ENCODE assay signal across 14 cellular contexts in genomic region chr1:81471255-81471654, GRCh38.
DNase-seq lines count a peak whose midpoint lies in the region; ATAC-seq, FAIRE-seq and TF ChIP-seq lines count a peak whose summit lies in the region.
"Had no signal": no experiment of that assay in that cellular context is flagged by ENCODE, and none has a peak within 500 bp of the region (broad histone marks: within the 10 kb centered on the region; RNA-seq: fewer than 3 reads in every experiment).

No MANE protein-coding gene starts in this region.

- no TSS peak for BruUV-seq in PC-9 (replicated peaks; lab: Mats Ljungman, UMichigan)

- H2AFZ ChIP-seq in PC-9, result no peak overlapping the region

- H3K4me1 ChIP-seq in PC-9 (replicated peaks; ENCODE audit: insufficient read depth) (no peaks in the 10 kb centered on the region), heart right ventricle (peaks cover 0 to 2% (median 0%) of the 10 kb centered on the region in 9 donors), small intestine (ENCODE audit: control insufficient read depth in 2 of 2, insufficient read depth in 1 of 2, low read depth in 1 of 2, low read length in 1 of 2) (no peaks in the 10 kb centered on the region)
- H3K4me1 ChIP-seq: A549 had no signal

- DNase-seq in PC-9 (no peak), fibroblast of peridontal ligament (ENCODE audit: extremely low read depth) (peak; percentile 6), G401 (ENCODE audit: low spot score) (no peak), amniotic stem cell (lab: John Stamatoyannopoulos, UW) (no peak), heart right ventricle (no peak), small intestine (no peak)
- DNase-seq: CD4-positive, CD25-positive, alpha-beta regulatory T cell; DMS53; GOT3; IMR-90 had no signal

- H3K27me3 ChIP-seq in PC-9 (ENCODE audit: insufficient read depth, low read depth) (no peaks in the 10 kb centered on the region), heart right ventricle (no peaks in the 10 kb centered on the region), small intestine (ENCODE audit: control insufficient read depth in 2 of 2, insufficient read depth in 2 of 2, low read length in 2 of 2) (no peaks in the 10 kb centered on the region)

- TF ChIP-seq CTCF in LNCAP (IDR thresholded peaks at IDR 0.05) (peak; percentile 44), PC-9 (conservative IDR thresholded peaks at IDR 0.05) (peak; percentile 46; the same call in 1 of the 2 replicates), heart right ventricle (IDR thresholded peaks at IDR 0.05) (peak in 2 of 9 donors; percentile 9 to 32)

- no peak overlapping the region for H3K27ac ChIP-seq in PC-9
- H3K27ac ChIP-seq in heart right ventricle, result no peak overlapping the region
- no peak overlapping the region for H3K27ac ChIP-seq in small intestine (ENCODE audit: low read depth in 1 of 2, low read length in 1 of 2)
- H3K27ac ChIP-seq: A549 had no signal

- ATAC-seq in heart right ventricle, result no peak
- ATAC-seq: A549 had no signal

- no peak overlapping the region for H3K4me2 ChIP-seq in PC-9
- H3K4me2 ChIP-seq: A549 had no signal

- H3K9me3 ChIP-seq in PC-9 (ENCODE audit: insufficient read depth, low read depth) (no peaks in the 10 kb centered on the region), heart right ventricle (no peaks in the 10 kb centered on the region), small intestine (ENCODE audit: control insufficient read depth, low read depth) (no peaks in the 10 kb centered on the region)
- H3K9me3 ChIP-seq: A549, HAP-1 had no signal

- no peaks in the 10 kb centered on the region for H3K79me2 ChIP-seq in PC-9 (ENCODE audit: low read depth)

- H3K9me2 ChIP-seq in PC-9 (ENCODE audit: insufficient read depth), result no peaks in the 10 kb centered on the region

- CTCF ChIA-PET in PC-9 (lab: Charles Lee), result no interaction called here

- no peaks in the 10 kb centered on the region for H4K20me1 ChIP-seq in PC-9 (ENCODE audit: insufficient read depth)

- intact Hi-C loops in PC-9 (cut with micrococcal nuclease; ENCODE audit: unreplicated experiment) (no loop called here), heart right ventricle (cut with DNase I) (loop anchor here in 1 of 10 donors (10.0 kb wide), 1 partner anchor 156 kb away; no protein-coding TSS in a partner anchor)

- POLR2A ChIA-PET in PC-9 (lab: Charles Lee; ENCODE audit: unreplicated experiment), result no interaction called here

- H3F3A ChIP-seq in PC-9 (ENCODE audit: insufficient read depth, low read depth), result no peaks in the 10 kb centered on the region

- no peak for FAIRE-seq in small intestine (lab: Jason Lieb, UNC)
- FAIRE-seq: A549, GM18507 had no signal

- H3K4me3 ChIP-seq in PC-9 (no peak overlapping the region), heart right ventricle (no peak overlapping the region), small intestine (ENCODE audit: low read depth in 1 of 2, low read length in 2 of 2) (no peak overlapping the region)
- H3K4me3 ChIP-seq: A549, HAP-1 had no signal

- in situ Hi-C loops in G401 (cut with HindIII; ENCODE audit: low sequenced_read_pairs), result no loop called here

- WGBS in heart right ventricle, 2 donors, result 68 to 74% methylated on average over 2 of the region's 2 CpGs
- WGBS in small intestine, 3 donors, result 70 to 74% (median 70%) methylated on average over 2 of the region's 2 CpGs

- no peaks in the 10 kb centered on the region for H3K36me3 ChIP-seq in PC-9 (ENCODE audit: low read depth)
- H3K36me3 ChIP-seq in heart right ventricle, result no peaks in the 10 kb centered on the region
- H3K36me3 ChIP-seq in small intestine (ENCODE audit: control insufficient read depth in 2 of 2, insufficient read depth in 2 of 2, low read length in 2 of 2), result no peaks in the 10 kb centered on the region
- H3K36me3 ChIP-seq: HAP-1 had no signal
